ENCODE assay signal across 8 cellular contexts in the genomic region with DNA sequence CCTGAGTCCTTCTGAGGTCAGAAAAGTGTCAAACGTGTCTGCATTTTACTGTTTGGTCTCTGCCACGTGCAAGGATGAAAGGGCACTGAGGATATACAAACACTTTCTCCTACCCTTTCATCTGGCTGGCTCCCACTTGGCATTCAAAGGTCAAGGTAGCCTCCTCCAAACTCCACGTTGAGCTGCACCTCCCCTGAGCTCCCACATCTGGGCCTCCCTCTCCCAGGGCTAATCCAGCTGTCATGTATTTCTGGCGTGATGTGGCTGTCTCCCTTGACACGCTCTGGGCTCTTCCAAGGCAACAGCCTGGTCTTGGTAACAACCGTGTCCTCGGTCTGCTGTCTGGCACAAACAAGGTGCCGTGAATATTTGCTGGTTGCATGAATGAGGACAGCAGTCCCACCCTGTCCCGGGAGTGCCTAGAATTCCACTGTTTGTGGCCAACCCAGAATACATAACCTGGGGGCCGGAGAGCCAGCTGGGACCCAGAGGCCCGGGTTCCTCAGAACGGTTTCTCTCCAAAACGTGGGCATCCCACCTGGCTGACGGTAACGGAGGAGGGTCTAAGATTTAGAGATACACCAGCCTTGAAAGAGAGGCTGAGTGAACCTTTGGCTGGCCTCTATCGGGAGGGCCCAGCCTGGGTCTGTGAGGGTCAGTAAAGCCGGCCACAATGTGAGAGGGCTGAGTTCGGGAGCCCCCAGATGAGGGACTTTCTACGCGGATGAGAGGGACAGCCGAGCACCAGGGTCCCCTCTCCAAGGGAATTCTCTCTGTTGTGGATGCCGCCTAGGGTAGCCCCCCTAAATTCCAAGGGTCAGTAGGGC. TPM values are rescaled to one million over a fixed set of nuclear protein-coding genes. Genes with fewer than 3 reads are reported as not detected.
DNase-seq lines count a peak whose midpoint lies in the region; ATAC-seq and TF ChIP-seq lines count a peak whose summit lies in the region.

No MANE protein-coding gene starts in this region.

- peak; percentile 64 for DNase-seq in activated effector memory CD4-positive, alpha-beta T cell treated with anti-CD3 and anti-CD28 coated beads, Interleukin-2, amount 50 U/mL, for 16 hours
- no peak for DNase-seq in activated effector memory CD4-positive, alpha-beta T cell treated with Interleukin-2 at 50 U/mL for 16 hours
- peak; percentile 12 to 61 for DNase-seq in activated naive CD4-positive, alpha-beta T cell treated with anti-CD3 and anti-CD28 coated beads, Interleukin-2, amount 50 U/mL, for 72 hours (ENCODE audit: low spot score in 2 of 2)
- DNase-seq in heart right ventricle, result no peak
- no peak for DNase-seq in NCI-H2196 (lab: John Stamatoyannopoulos, UW; ENCODE audit: unreplicated experiment)
- no peak for DNase-seq in NOMO-1 treated with dmso at 0.1 percent for 144 hours (lab: John Stamatoyannopoulos, UW; ENCODE audit: unreplicated experiment)

- H3K4me1 ChIP-seq in HUES6 (ENCODE audit: control insufficient read depth, insufficient read depth, low read length) (no peaks in the 10 kb centered on the region), heart right ventricle (peaks cover 8 to 41% (median 31%) of the 10 kb centered on the region in 9 donors), rectal smooth muscle tissue (ENCODE audit: control insufficient read depth, insufficient read depth, low read length) (peaks cover 10% of the 10 kb centered on the region)

- H3K36me3 ChIP-seq in HUES6 (ENCODE audit: control insufficient read depth, insufficient read depth, low read length) (peaks cover 20% of the 10 kb centered on the region), heart right ventricle (peaks cover 0 to 32% (median 15%) of the 10 kb centered on the region in 9 donors), rectal smooth muscle tissue (ENCODE audit: control insufficient read depth, insufficient read depth, low read length) (no peaks in the 10 kb centered on the region)

- peak overlapping the region; percentile 95 to 98 for H3K27ac Mint-ChIP-seq in activated naive CD4-positive, alpha-beta T cell treated with anti-CD3 and anti-CD28 coated beads, Interleukin-2, amount 50 U/mL, for 72 hours

- H3K9ac ChIP-seq in HUES6 (ENCODE audit: low read length) (peak overlapping the region; percentile 93), rectal smooth muscle tissue (ENCODE audit: low read length) (peak overlapping the region; percentile 69)

- intact Hi-C loops in heart right ventricle (cut with DNase I), result no loop called here

- no peaks in the 10 kb centered on the region for H3K9me3 Mint-ChIP-seq in activated naive CD4-positive, alpha-beta T cell treated with anti-CD3 and anti-CD28 coated beads, Interleukin-2, amount 50 U/mL, for 72 hours

- H3K9me3 ChIP-seq in HUES6 (ENCODE audit: control insufficient read depth, insufficient read depth, low read depth, low read length), result no peaks in the 10 kb centered on the region
- no peaks in the 10 kb centered on the region for H3K9me3 ChIP-seq in heart right ventricle

- H3K27ac ChIP-seq in HUES6 (ENCODE audit: low read depth, low read length), result no peak overlapping the region; the same call in 1 of the 2 replicates
- peak overlapping the region; percentile 60 to 97 (median 92) for H3K27ac ChIP-seq in heart right ventricle
- peak overlapping the region; percentile 92 for H3K27ac ChIP-seq in rectal smooth muscle tissue (ENCODE audit: low read depth, low read length)

- H3K27me3 ChIP-seq in HUES6 (ENCODE audit: control insufficient read depth, insufficient read depth, low read length) (no peaks in the 10 kb centered on the region), heart right ventricle (no peaks in the 10 kb centered on the region), rectal smooth muscle tissue (ENCODE audit: control insufficient read depth, insufficient read depth, low read length) (no peaks in the 10 kb centered on the region)

- no peak for TF ChIP-seq CTCF in heart right ventricle (IDR thresholded peaks at IDR 0.05)

- H3K36me3 Mint-ChIP-seq in activated naive CD4-positive, alpha-beta T cell treated with anti-CD3 and anti-CD28 coated beads, Interleukin-2, amount 50 U/mL, for 72 hours, result peaks cover 19 to 33% of the 10 kb centered on the region in 2 donors

- peak; percentile 4 to 30 for ATAC-seq in activated naive CD4-positive, alpha-beta T cell treated with anti-CD3 and anti-CD28 coated beads, Interleukin-2, amount 50 U/mL, for 72 hours
- ATAC-seq in heart right ventricle, result peak in 6 of 8 donors; percentile 11 to 33 (median 19)

- 1 to 3% methylated on average over 22 of the region's 22 CpGs for WGBS in heart right ventricle, 2 donors

- H3K4me3 ChIP-seq in HUES6 (ENCODE audit: low read depth, low read length) (peak overlapping the region; percentile 90), heart right ventricle (peak overlapping the region; percentile 48 to 97 (median 86)), rectal smooth muscle tissue (ENCODE audit: low read length) (peak overlapping the region; percentile 97)

RNA-seq across cellular contexts. Expression of gene GLT8D1, which starts 0.8 kb away (rescaled TPM):
- total RNA-seq in activated naive CD4-positive, alpha-beta T cell treated with anti-CD3 and anti-CD28 coated beads, Interleukin-2, amount 50 U/mL, for 72 hours, result 10 to 100 TPM; 28.4 to 35.0 TPM
- total RNA-seq in heart right ventricle, result 10 to 100 TPM; 23.0 to 31.9 (median 28.4) TPM
- 10 to 100 TPM; 30.1 to 37.9 TPM for polyA plus RNA-seq in heart right ventricle

RNA-seq across cellular contexts. Expression of gene SPCS1, which starts 1.1 kb away (rescaled TPM):
- 100 to 1,000 TPM in 1 of 2 donors, 10 to 100 TPM in 1; 94.3 to 102 TPM for total RNA-seq in activated naive CD4-positive, alpha-beta T cell treated with anti-CD3 and anti-CD28 coated beads, Interleukin-2, amount 50 U/mL, for 72 hours
- 10 to 100 TPM; 74.3 to 97.6 (median 82.2) TPM for total RNA-seq in heart right ventricle
- polyA plus RNA-seq in heart right ventricle, result 100 to 1,000 TPM in 1 of 2 donors, 10 to 100 TPM in 1; 21.7 to 122 TPM

RNA-seq across cellular contexts. Expression of gene GNL3, which starts 19.0 kb away (rescaled TPM):
- 100 to 1,000 TPM; 171 to 217 TPM for total RNA-seq in activated naive CD4-positive, alpha-beta T cell treated with anti-CD3 and anti-CD28 coated beads, Interleukin-2, amount 50 U/mL, for 72 hours
- 10 to 100 TPM; 20.6 to 45.1 (median 25.7) TPM for total RNA-seq in heart right ventricle
- polyA plus RNA-seq in heart right ventricle, result 10 to 100 TPM; 39.4 to 60.4 TPM

RNA-seq across cellular contexts. Expression of gene PBRM1, which starts 19.1 kb away (rescaled TPM):
- 10 to 100 TPM; 69.5 to 70.1 TPM for total RNA-seq in activated naive CD4-positive, alpha-beta T cell treated with anti-CD3 and anti-CD28 coated beads, Interleukin-2, amount 50 U/mL, for 72 hours
- 10 to 100 TPM; 41.6 to 63.9 (median 51.7) TPM for total RNA-seq in heart right ventricle
- 1 to 10 TPM; 6.0 to 8.0 TPM for polyA plus RNA-seq in heart right ventricle

Comparison
In these comparisons a context has a peak if more than half of its experiments do, and no peak if none do; other contexts are left out.
1. DNase-seq: peak in activated effector memory CD4-positive, alpha-beta T cell treated with anti-CD3 and anti-CD28 coated beads, Interleukin-2, amount 50 U/mL, for 16 hours (single experiment) and activated naive CD4-positive, alpha-beta T cell treated with anti-CD3 and anti-CD28 coated beads, Interleukin-2, amount 50 U/mL, for 72 hours (2 of 2); none in activated effector memory CD4-positive, alpha-beta T cell treated with Interleukin-2 at 50 U/mL for 16 hours (single experiment), heart right ventricle (0 of 2), NCI-H2196 (single experiment) and NOMO-1 treated with dmso at 0.1 percent for 144 hours (single experiment).
2. Peak in every context shown above with its lines, with median percentiles within 50 percentile points of each other: H3K4me3 ChIP-seq.